In genomic region chr3:197082871-197083270, GRCh38 we compare ENCODE assay signal across 1 cellular context.
TF ChIP-seq lines count a peak whose summit lies in the region.

No MANE protein-coding gene starts in this region.

TF ChIP-seq in SK-N-SH treated with all-trans-retinoic acid at 6 μM for 48 hours, 23 proteins besides CTCF, POLR2A, EP300 and RAD21 (continued from another document):
- TF ChIP-seq GLIS3 (CRISPR knock-in tag; IDR thresholded peaks at IDR 0.05) (no peak), ISL1 (CRISPR knock-in tag; IDR thresholded peaks at IDR 0.05) (no peak), ESRRG (CRISPR knock-in tag; IDR thresholded peaks at IDR 0.05) (no peak), ZFP30 (CRISPR knock-in tag; IDR thresholded peaks at IDR 0.05) (no peak)
